In the genomic region with DNA sequence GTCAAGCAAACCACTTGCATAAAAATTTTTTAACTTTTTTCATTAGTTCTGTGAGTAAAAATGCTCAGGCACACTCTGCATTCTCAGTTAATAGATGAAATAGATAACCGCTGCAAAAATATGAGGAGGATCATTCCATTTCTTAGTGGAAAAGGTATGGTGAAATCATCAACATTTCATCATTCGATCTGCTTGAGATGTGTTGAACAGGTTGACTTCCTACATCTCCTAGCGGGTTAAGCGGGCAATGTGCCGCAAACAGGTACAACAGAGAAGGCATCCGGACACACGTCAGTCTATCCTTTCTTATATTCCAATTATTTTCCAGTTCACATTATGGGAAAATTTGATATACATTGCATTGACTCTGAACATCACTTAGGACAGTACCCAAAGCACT, we compare ENCODE assay signal across 24 cellular contexts.
"Had no signal": no experiment of that assay in that cellular context is flagged by ENCODE, and none has a peak within 500 bp of the region (broad histone marks: within the 10 kb centered on the region; RNA-seq: fewer than 3 reads in every experiment).

No MANE protein-coding gene starts in this region.

- H3K9me3 ChIP-seq: adrenal gland, ascending aorta, gastrocnemius medialis, sigmoid colon, upper lobe of right lung had no signal

- H3K27me3 ChIP-seq: adrenal gland, ascending aorta, brain microvascular endothelial cell, gastrocnemius medialis, sigmoid colon, upper lobe of right lung had no signal

- ATAC-seq: activated CD4-positive, CD25-positive, alpha-beta regulatory T cell treated with anti-CD3 and anti-CD28 coated beads, Interleukin-2, amount 50 U/mL, for 24 hours; effector memory CD8-positive, alpha-beta T cell; esophagus mucosa; gastrocnemius medialis; upper lobe of right lung had no signal

- H3K9me3 Mint-ChIP-seq: activated CD4-positive, alpha-beta memory T cell treated with anti-CD3 and anti-CD28 coated beads, Interleukin-2, amount 10 ng/mL, durations not matched to agents 7 days and 5 days; activated CD4-positive, alpha-beta T cell treated with anti-CD3 and anti-CD28 coated beads, Interleukin-2, amount 10 ng/mL, durations not matched to agents 24 days and 14 days; activated naive CD4-positive, alpha-beta T cell treated with anti-CD3 and anti-CD28 coated beads, Interleukin-2, amount 50 U/mL, for 24 hours; activated T-helper 1 cell treated with anti-CD3 and anti-CD28 coated beads, Interleukin-12 subunit alpha, Interleukin-12 subunit beta, Interleukin-2, Interleukin-4 antibody, amounts not matched to agents 30 ng/mL and 10 ng/mL and 1 ng/mL, durations not matched to agents 14 hours and 24 hours and 36 hours; effector memory CD8-positive, alpha-beta T cell; neural crest cell had no signal

- H3K4me3 ChIP-seq: adrenal gland, ascending aorta, dorsolateral prefrontal cortex, gastrocnemius medialis, sigmoid colon, upper lobe of right lung had no signal

- H3K27me3 Mint-ChIP-seq: activated CD4-positive, alpha-beta memory T cell treated with anti-CD3 and anti-CD28 coated beads, Interleukin-2, amount 10 ng/mL, durations not matched to agents 7 days and 5 days; activated CD4-positive, alpha-beta T cell treated with anti-CD3 and anti-CD28 coated beads, Interleukin-2, amount 10 ng/mL, durations not matched to agents 24 days and 14 days; activated naive CD4-positive, alpha-beta T cell treated with anti-CD3 and anti-CD28 coated beads, Interleukin-2, amount 50 U/mL, for 24 hours; effector memory CD8-positive, alpha-beta T cell had no signal

- H3K4me1 Mint-ChIP-seq: activated naive CD4-positive, alpha-beta T cell treated with anti-CD3 and anti-CD28 coated beads, Interleukin-2, amount 50 U/mL, for 24 hours; neural crest cell had no signal

- H3K36me3 ChIP-seq: adrenal gland, ascending aorta, brain microvascular endothelial cell, gastrocnemius medialis, sigmoid colon, upper lobe of right lung had no signal

- H3K4me3 Mint-ChIP-seq: activated CD4-positive, alpha-beta memory T cell treated with anti-CD3 and anti-CD28 coated beads, Interleukin-2, amount 10 ng/mL, durations not matched to agents 7 days and 5 days; activated CD4-positive, alpha-beta T cell treated with anti-CD3 and anti-CD28 coated beads, Interleukin-2, amount 10 ng/mL, durations not matched to agents 24 days and 14 days; activated naive CD4-positive, alpha-beta T cell treated with anti-CD3 and anti-CD28 coated beads, Interleukin-2, amount 50 U/mL, for 24 hours; activated T-helper 1 cell treated with anti-CD3 and anti-CD28 coated beads, Interleukin-12 subunit alpha, Interleukin-12 subunit beta, Interleukin-2, Interleukin-4 antibody, amounts not matched to agents 30 ng/mL and 10 ng/mL and 1 ng/mL, durations not matched to agents 14 hours and 24 hours and 36 hours; effector memory CD8-positive, alpha-beta T cell; neural crest cell had no signal

- H3K27ac Mint-ChIP-seq: activated CD4-positive, alpha-beta memory T cell treated with anti-CD3 and anti-CD28 coated beads, Interleukin-2, amount 10 ng/mL, durations not matched to agents 7 days and 5 days; activated CD4-positive, alpha-beta T cell treated with anti-CD3 and anti-CD28 coated beads, Interleukin-2, amount 10 ng/mL, durations not matched to agents 24 days and 14 days; activated naive CD4-positive, alpha-beta T cell treated with anti-CD3 and anti-CD28 coated beads, Interleukin-2, amount 50 U/mL, for 24 hours; activated T-helper 1 cell treated with anti-CD3 and anti-CD28 coated beads, Interleukin-12 subunit alpha, Interleukin-12 subunit beta, Interleukin-2, Interleukin-4 antibody, amounts not matched to agents 30 ng/mL and 10 ng/mL and 1 ng/mL, durations not matched to agents 14 hours and 24 hours and 36 hours had no signal

- H3K27ac ChIP-seq: adrenal gland, brain microvascular endothelial cell, dorsolateral prefrontal cortex, gastrocnemius medialis, sigmoid colon, upper lobe of right lung had no signal

- DNase-seq: activated CD4-positive, alpha-beta memory T cell treated with anti-CD3 and anti-CD28 coated beads, Interleukin-2, amount 10 ng/mL, durations not matched to agents 7 days and 5 days; activated CD4-positive, alpha-beta T cell treated with anti-CD3 and anti-CD28 coated beads, Interleukin-2, amount 10 ng/mL, durations not matched to agents 24 days and 14 days; activated gamma-delta T cell treated with Interleukin-2 at 50 U/mL for 16 hours; adrenal gland; brain microvascular endothelial cell; caudate nucleus; dorsolateral prefrontal cortex; effector memory CD8-positive, alpha-beta T cell; gastrocnemius medialis; head of caudate nucleus; retina; sigmoid colon; stimulated activated CD4-positive, alpha-beta T cell treated with anti-CD3 and anti-CD28 coated beads, Interleukin-2, amount 100 ng/mL, for 48 hours; stimulated activated CD8-positive, alpha-beta memory T cell treated with anti-CD3 and anti-CD28 coated beads, Interleukin-4, amount 100 ng/mL, for 48 hours; stimulated activated naive CD4-positive, alpha-beta T cell treated with Interleukin-2 at 50 U/mL for 16 hours; SW 1271; T-helper 2 cell; upper lobe of right lung had no signal

- H3K4me1 ChIP-seq: adrenal gland, upper lobe of right lung had no signal

- H3K36me3 Mint-ChIP-seq: activated naive CD4-positive, alpha-beta T cell treated with anti-CD3 and anti-CD28 coated beads, Interleukin-2, amount 50 U/mL, for 24 hours had no signal
